8 cellular contexts compared by ENCODE assay signal in genomic region chr18:79465392-79465991, GRCh38.
DNase-seq lines count a peak whose midpoint lies in the region; ATAC-seq and TF ChIP-seq lines count a peak whose summit lies in the region.

No MANE protein-coding gene starts in this region.

- CTCF ChIA-PET in PC-3 (lab: Charles Lee): no interaction called here

- H3K9ac ChIP-seq in PC-3 (ENCODE audit: low read length): no peak overlapping the region

- H3K27ac ChIP-seq in cardiac muscle cell (peak overlapping the region; percentile 78), PC-3 (ENCODE audit: low read length) (no peak overlapping the region)

- no peak overlapping the region for H2AFZ ChIP-seq in PC-3 (ENCODE audit: low read length)

- H3K9me3 ChIP-seq in cardiac muscle cell (ENCODE audit: low read depth) (no peaks in the 10 kb centered on the region), PC-3 (ENCODE audit: low read length) (no peaks in the 10 kb centered on the region)

- no peaks in the 10 kb centered on the region for H3K79me2 ChIP-seq in PC-3 (ENCODE audit: low read length)

- H3K4me1 ChIP-seq in cardiac muscle cell (ENCODE audit: low read depth) (peaks cover 12% of the 10 kb centered on the region), PC-3 (ENCODE audit: insufficient read depth, low read length) (no peaks in the 10 kb centered on the region)

- no peaks in the 10 kb centered on the region for H4K20me1 ChIP-seq in PC-3 (ENCODE audit: low read length)

- no peaks in the 10 kb centered on the region for H3F3A ChIP-seq in PC-3 (ENCODE audit: low read length, unreplicated experiment)

- H3K27me3 ChIP-seq in cardiac muscle cell (no peaks in the 10 kb centered on the region), PC-3 (ENCODE audit: low read length) (no peaks in the 10 kb centered on the region)

- H3K4me2 ChIP-seq in PC-3 (ENCODE audit: low read length): no peak overlapping the region

- H3K9me2 ChIP-seq in PC-3 (replicated peaks; ENCODE audit: low read length): no peaks in the 10 kb centered on the region

- intact Hi-C loops in Right ventricle myocardium inferior (cut with DNase I): no loop called here
- intact Hi-C loops in sciatic nerve (cut with DNase I): no loop called here
- intact Hi-C loops in PC-3 (cut with micrococcal nuclease): no loop called here

- H3K4me3 ChIP-seq in cardiac muscle cell: no peak overlapping the region
- no peak overlapping the region for H3K4me3 ChIP-seq in choroid plexus epithelial cell (ENCODE audit: low read depth, low read length)
- no peak overlapping the region for H3K4me3 ChIP-seq in PC-3 (ENCODE audit: low read length)

- no peak for TF ChIP-seq CTCF in cardiac muscle cell (IDR thresholded peaks at IDR 0.05; ENCODE audit: low read depth, low read length)
- TF ChIP-seq CTCF in choroid plexus epithelial cell (conservative IDR thresholded peaks at IDR 0.05; ENCODE audit: low read depth, low read length): no peak
- TF ChIP-seq CTCF in PC-3 (conservative IDR thresholded peaks at IDR 0.05; ENCODE audit: low read depth, low read length): no peak

- POLR2A ChIA-PET in PC-3 (lab: Charles Lee; ENCODE audit: unreplicated experiment): no interaction called here

- DNase-seq in cardiac muscle cell (ENCODE audit: low read depth in 1 of 2, low spot score in 1 of 2): peak in 1 of 2 donors; percentile 65
- no peak for DNase-seq in Right ventricle myocardium inferior (ENCODE audit: missing footprints)
- peak; percentile 25 for DNase-seq in choroid plexus epithelial cell (ENCODE audit: low read depth)
- no peak for DNase-seq in sciatic nerve (ENCODE audit: low spot score)
- no peak for DNase-seq in NCI-H2081 (lab: John Stamatoyannopoulos, UW)
- DNase-seq in PC-3: no peak
- no peak for DNase-seq in NCI-H2029 (lab: John Stamatoyannopoulos, UW)

- BruUV-seq in PC-3 (replicated peaks; lab: Mats Ljungman, UMichigan): no TSS peak

- H3K36me3 ChIP-seq in cardiac muscle cell (no peaks in the 10 kb centered on the region), PC-3 (ENCODE audit: low read depth, low read length) (no peaks in the 10 kb centered on the region)

- ATAC-seq in Right ventricle myocardium inferior (no peak), HG03103 (IDR thresholded peaks at IDR 0.05; ENCODE audit: low read depth, unreplicated experiment) (peak; percentile 79), sciatic nerve (peak; percentile 72), PC-3 (no peak)

Comparison
In these comparisons a context has a peak if more than half of its experiments do, and no peak if none do; other contexts are left out.
1. ATAC-seq: peak in HG03103 (single experiment) and sciatic nerve (single experiment); none in Right ventricle myocardium inferior (single experiment) and PC-3 (single experiment).